In genomic region chr10:16459428-16459939, GRCh38 we compare ENCODE assay signal across 28 cellular contexts.
"Had no signal": no experiment of that assay in that cellular context is flagged by ENCODE, and none has a peak within 500 bp of the region (broad histone marks: within the 10 kb centered on the region; RNA-seq: fewer than 3 reads in every experiment).

No MANE protein-coding gene starts in this region.

- H3K27ac ChIP-seq: coronary artery, dorsolateral prefrontal cortex, epithelial cell of prostate, esophagus squamous epithelium, gastrocnemius medialis, heart left ventricle, hepatocyte, left lung, lower lobe of right lung had no signal

- H3K4me3 ChIP-seq: coronary artery, esophagus squamous epithelium, gastrocnemius medialis, heart left ventricle, hepatocyte, left lung, lower lobe of right lung, mucosa of descending colon had no signal

- FAIRE-seq: colon, endometrium had no signal

- H3K4me2 ChIP-seq: hepatocyte had no signal

- H3K9me3 Mint-ChIP-seq: endodermal cell, immature natural killer cell had no signal

- H3K4me3 Mint-ChIP-seq: endodermal cell, mesothelial cell of epicardium had no signal

- H3K27me3 ChIP-seq: dorsolateral prefrontal cortex, esophagus squamous epithelium, gastrocnemius medialis, heart left ventricle, hepatocyte, left lung had no signal

- H3K27ac Mint-ChIP-seq: endodermal cell, mesothelial cell of epicardium had no signal

- DNase-seq: dermis blood vessel endothelial cell; dorsolateral prefrontal cortex; effector CD4-positive, alpha-beta T cell; effector memory CD4-positive, alpha-beta T cell; endodermal cell; erythroblast; esophagus squamous epithelium; foreskin fibroblast; foreskin melanocyte; gastrocnemius medialis; heart left ventricle; hypothalamus; immature natural killer cell; islet precursor cell; kidney; left cardiac atrium; left lung; left ventricle myocardium superior; lower lobe of right lung; mesenchymal stem cell; mucosa of descending colon had no signal

- H2AFZ ChIP-seq: hepatocyte had no signal

- H3K4me1 ChIP-seq: esophagus squamous epithelium, heart left ventricle, left lung, lower lobe of right lung had no signal

- ATAC-seq: esophagus mucosa, gastrocnemius medialis, heart left ventricle, left cardiac atrium, left lung, left ventricle myocardium superior, lower lobe of right lung, mucosa of descending colon had no signal

- H3K79me2 ChIP-seq: hepatocyte had no signal

- H3K36me3 ChIP-seq: esophagus squamous epithelium, gastrocnemius medialis, heart left ventricle, left lung, lower lobe of right lung had no signal

- H3K9me3 ChIP-seq: esophagus squamous epithelium, gastrocnemius medialis, heart left ventricle, left lung, lower lobe of right lung, mucosa of descending colon had no signal

- H3K4me1 Mint-ChIP-seq: endodermal cell, mesothelial cell of epicardium had no signal
